In genomic region chr14:73055251-73055650, GRCh38 we compare ENCODE assay signal across 23 cellular contexts. TPM values are rescaled to one million over a fixed set of nuclear protein-coding genes. Genes with fewer than 3 reads are reported as not detected.
DNase-seq lines count a peak whose midpoint lies in the region; ATAC-seq and TF ChIP-seq lines count a peak whose summit lies in the region.
"Had no signal": no experiment of that assay in that cellular context is flagged by ENCODE, and none has a peak within 500 bp of the region (broad histone marks: within the 10 kb centered on the region; RNA-seq: fewer than 3 reads in every experiment).

No MANE protein-coding gene starts in this region.

- no peaks in the 10 kb centered on the region for H3K27me3 Mint-ChIP-seq in activated naive CD8-positive, alpha-beta T cell treated with anti-CD3 and anti-CD28 coated beads, Interleukin-2, amount 10 ng/mL, durations not matched to agents 7 days and 5 days
- no peaks in the 10 kb centered on the region for H3K27me3 Mint-ChIP-seq in activated naive CD8-positive, alpha-beta T cell treated with anti-CD3 and anti-CD28 coated beads for 36 hours
- no peaks in the 10 kb centered on the region for H3K27me3 Mint-ChIP-seq in CD4-positive, alpha-beta T cell
- no peaks in the 10 kb centered on the region for H3K27me3 Mint-ChIP-seq in neural crest cell (ENCODE audit: low read depth)
- H3K27me3 Mint-ChIP-seq: B cell; CD4-positive, alpha-beta memory T cell; CD8-positive, alpha-beta memory T cell had no signal

- ATAC-seq in activated naive CD8-positive, alpha-beta T cell treated with anti-CD3 and anti-CD28 coated beads, Interleukin-2, amount 10 ng/mL, durations not matched to agents 7 days and 5 days (ENCODE audit: low read depth), result no peak
- no peak for ATAC-seq in CD4-positive, alpha-beta T cell (ENCODE audit: poor library complexity)
- ATAC-seq in activated naive CD4-positive, alpha-beta T cell treated with anti-CD3 and anti-CD28 coated beads, Interleukin-2, amount 50 U/mL, for 72 hours, result no peak
- ATAC-seq: A549, GM12878 had no signal

- no peak for TF ChIP-seq CTCF in CD4-positive, alpha-beta T cell (IDR thresholded peaks at IDR 0.05)
- no peak for TF ChIP-seq CTCF in neural crest cell (conservative IDR thresholded peaks at IDR 0.05)

- H3K36me3 Mint-ChIP-seq in activated naive CD8-positive, alpha-beta T cell treated with anti-CD3 and anti-CD28 coated beads, Interleukin-2, amount 10 ng/mL, durations not matched to agents 7 days and 5 days, result peaks cover 4% of the 10 kb centered on the region
- peaks cover 11% of the 10 kb centered on the region for H3K36me3 Mint-ChIP-seq in activated naive CD8-positive, alpha-beta T cell treated with anti-CD3 and anti-CD28 coated beads for 36 hours
- H3K36me3 Mint-ChIP-seq in CD4-positive, alpha-beta T cell (ENCODE audit: low read depth), result peaks cover 8% of the 10 kb centered on the region
- no peaks in the 10 kb centered on the region for H3K36me3 Mint-ChIP-seq in neural crest cell (ENCODE audit: low read depth)
- peaks cover 0 to 4% of the 10 kb centered on the region in 2 donors for H3K36me3 Mint-ChIP-seq in activated naive CD4-positive, alpha-beta T cell treated with anti-CD3 and anti-CD28 coated beads, Interleukin-2, amount 50 U/mL, for 72 hours

- H3K9me3 Mint-ChIP-seq in activated naive CD8-positive, alpha-beta T cell treated with anti-CD3 and anti-CD28 coated beads, Interleukin-2, amount 10 ng/mL, durations not matched to agents 7 days and 5 days, result no peaks in the 10 kb centered on the region
- no peaks in the 10 kb centered on the region for H3K9me3 Mint-ChIP-seq in activated naive CD8-positive, alpha-beta T cell treated with anti-CD3 and anti-CD28 coated beads for 36 hours
- no peaks in the 10 kb centered on the region for H3K9me3 Mint-ChIP-seq in CD4-positive, alpha-beta T cell
- H3K9me3 Mint-ChIP-seq in neural crest cell, result no peaks in the 10 kb centered on the region
- H3K9me3 Mint-ChIP-seq in activated naive CD4-positive, alpha-beta T cell treated with anti-CD3 and anti-CD28 coated beads, Interleukin-2, amount 50 U/mL, for 72 hours, result no peaks in the 10 kb centered on the region
- H3K9me3 Mint-ChIP-seq: CD4-positive, alpha-beta memory T cell; CD8-positive, alpha-beta memory T cell had no signal

- H3K36me3 ChIP-seq in SJCRH30, result no peaks in the 10 kb centered on the region

- intact Hi-C loops in CD4-positive, alpha-beta T cell (cut with DNase I, micrococcal nuclease), result loop anchor here in 1 of 2 experiments (5.0 to 10.0 kb wide), 3 partner anchors 128 to 1030 kb away; partner anchors contain the start of genes ALDH6A1, DCAF4, LIN52 and NUMB

- H3K4me3 Mint-ChIP-seq in activated naive CD8-positive, alpha-beta T cell treated with anti-CD3 and anti-CD28 coated beads, Interleukin-2, amount 10 ng/mL, durations not matched to agents 7 days and 5 days, result no peak overlapping the region
- H3K4me3 Mint-ChIP-seq in activated naive CD8-positive, alpha-beta T cell treated with anti-CD3 and anti-CD28 coated beads for 36 hours, result no peak overlapping the region
- peak overlapping the region; percentile 36 for H3K4me3 Mint-ChIP-seq in CD4-positive, alpha-beta T cell
- peak overlapping the region; percentile 47 for H3K4me3 Mint-ChIP-seq in neural crest cell
- H3K4me3 Mint-ChIP-seq: B cell had no signal

- H3K4me3 ChIP-seq in SJCRH30, result no peak overlapping the region
- H3K4me3 ChIP-seq: A549; BLaER1 treated with 17β-estradiol and CSF1 and Interleukin-3, amounts not matched to agents 10 nM and 100 nM; GM12878 had no signal

- peak overlapping the region; percentile 16 for H3K27ac Mint-ChIP-seq in activated naive CD8-positive, alpha-beta T cell treated with anti-CD3 and anti-CD28 coated beads, Interleukin-2, amount 10 ng/mL, durations not matched to agents 7 days and 5 days
- no peak overlapping the region for H3K27ac Mint-ChIP-seq in activated naive CD8-positive, alpha-beta T cell treated with anti-CD3 and anti-CD28 coated beads for 36 hours
- H3K27ac Mint-ChIP-seq in CD4-positive, alpha-beta T cell, result no peak overlapping the region
- no peak overlapping the region for H3K27ac Mint-ChIP-seq in neural crest cell (ENCODE audit: unreplicated experiment)
- H3K27ac Mint-ChIP-seq in activated naive CD4-positive, alpha-beta T cell treated with anti-CD3 and anti-CD28 coated beads, Interleukin-2, amount 50 U/mL, for 72 hours, result no peak overlapping the region
- H3K27ac Mint-ChIP-seq: B cell had no signal

- no peaks in the 10 kb centered on the region for H3K27me3 ChIP-seq in CD4-positive, alpha-beta T cell (ENCODE audit: control insufficient read depth, insufficient read depth, low read length)
- no peaks in the 10 kb centered on the region for H3K27me3 ChIP-seq in SJCRH30
- H3K27me3 ChIP-seq: BLaER1 treated with 17β-estradiol and CSF1 and Interleukin-3, amounts not matched to agents 10 nM and 100 nM had no signal

- H3K9me3 ChIP-seq in CD4-positive, alpha-beta T cell (ENCODE audit: control insufficient read depth, low read length), result no peaks in the 10 kb centered on the region
- H3K9me3 ChIP-seq in SJCRH30 (replicated peaks), result no peaks in the 10 kb centered on the region
- H3K9me3 ChIP-seq: A549; BLaER1 treated with 17β-estradiol and CSF1 and Interleukin-3, amounts not matched to agents 10 nM and 100 nM had no signal

- POLR2A ChIA-PET in activated naive CD8-positive, alpha-beta T cell treated with anti-CD3 and anti-CD28 coated beads, Interleukin-2, amount 10 ng/mL, durations not matched to agents 7 days and 5 days (lab: Charles Lee), result no interaction called here
- POLR2A ChIA-PET in CD4-positive, alpha-beta T cell (lab: Charles Lee), result no interaction called here

- H3K4me1 ChIP-seq in SJCRH30, result peaks cover 17% of the 10 kb centered on the region

- no peak for DNase-seq in activated naive CD8-positive, alpha-beta T cell treated with anti-CD3 and anti-CD28 coated beads, Interleukin-2, amount 10 ng/mL, durations not matched to agents 7 days and 5 days
- no peak for DNase-seq in activated naive CD8-positive, alpha-beta T cell treated with anti-CD3 and anti-CD28 coated beads for 36 hours
- DNase-seq in CD4-positive, alpha-beta T cell, result no peak
- no peak for DNase-seq in SJCRH30
- no peak for DNase-seq in neural crest cell (ENCODE audit: low read depth, low spot score)
- no peak for DNase-seq in NCI-H510A (lab: John Stamatoyannopoulos, UW)
- no peak for DNase-seq in activated naive CD4-positive, alpha-beta T cell treated with anti-CD3 and anti-CD28 coated beads, Interleukin-2, amount 50 U/mL, for 72 hours (ENCODE audit: low spot score in 2 of 2)
- DNase-seq: AML-193; CD4-positive, alpha-beta memory T cell; CD8-positive, alpha-beta memory T cell; COR-L47; DMS153; DMS53; DMS79; DND-41; EL; GDM1 had no signal

- CTCF ChIA-PET in CD4-positive, alpha-beta T cell (lab: Charles Lee), result no interaction called here

- peaks cover 13% of the 10 kb centered on the region for H3K4me1 Mint-ChIP-seq in activated naive CD8-positive, alpha-beta T cell treated with anti-CD3 and anti-CD28 coated beads, Interleukin-2, amount 10 ng/mL, durations not matched to agents 7 days and 5 days
- H3K4me1 Mint-ChIP-seq in activated naive CD8-positive, alpha-beta T cell treated with anti-CD3 and anti-CD28 coated beads for 36 hours, result peaks cover 8% of the 10 kb centered on the region
- peaks cover 13% of the 10 kb centered on the region for H3K4me1 Mint-ChIP-seq in CD4-positive, alpha-beta T cell (ENCODE audit: low read depth)
- H3K4me1 Mint-ChIP-seq in neural crest cell, result peaks cover 10% of the 10 kb centered on the region

- H3K27ac ChIP-seq in CD4-positive, alpha-beta T cell (ENCODE audit: low read depth, low read length), result no peak overlapping the region
- peak overlapping the region; percentile 49 for H3K27ac ChIP-seq in SJCRH30
- H3K27ac ChIP-seq: 22Rv1; A549; BLaER1 treated with 17β-estradiol and CSF1 and Interleukin-3, amounts not matched to agents 10 nM and 100 nM; C4-2B had no signal

RNA-seq across cellular contexts. Expression of gene RBM25, which starts 3.1 kb away (rescaled TPM):
- total RNA-seq in activated naive CD8-positive, alpha-beta T cell treated with anti-CD3 and anti-CD28 coated beads, Interleukin-2, amount 10 ng/mL, durations not matched to agents 7 days and 5 days, result 100 to 1,000 TPM; 111 to 116 TPM
- total RNA-seq in activated naive CD8-positive, alpha-beta T cell treated with anti-CD3 and anti-CD28 coated beads for 36 hours, result 100 to 1,000 TPM; 102 to 108 TPM
- total RNA-seq in CD4-positive, alpha-beta T cell, result 100 to 1,000 TPM; 157 to 161 TPM
- 52.4 and 59.0 TPM in 2 replicates for total RNA-seq in SJCRH30 (2014; rRNA removed; shearing (Covaris generic))
- total RNA-seq in neural crest cell, result 117 and 119 TPM in 2 replicates
- 100 to 1,000 TPM in 1 of 2 donors, 10 to 100 TPM in 1; 86.4 to 100 TPM for total RNA-seq in activated naive CD4-positive, alpha-beta T cell treated with anti-CD3 and anti-CD28 coated beads, Interleukin-2, amount 50 U/mL, for 72 hours

RNA-seq across cellular contexts. Expression of gene ZFYVE1, which starts 28.3 kb away (rescaled TPM):
- 10 to 100 TPM; 15.2 to 15.5 TPM for total RNA-seq in activated naive CD8-positive, alpha-beta T cell treated with anti-CD3 and anti-CD28 coated beads, Interleukin-2, amount 10 ng/mL, durations not matched to agents 7 days and 5 days
- total RNA-seq in activated naive CD8-positive, alpha-beta T cell treated with anti-CD3 and anti-CD28 coated beads for 36 hours, result 1 to 10 TPM; 7.6 to 7.9 TPM
- 10 to 100 TPM in 1 of 2 experiments, 1 to 10 TPM in 1; 9.3 to 10.9 TPM for total RNA-seq in CD4-positive, alpha-beta T cell
- 6.2 and 7.8 TPM in 2 replicates for total RNA-seq in SJCRH30 (2014; rRNA removed; shearing (Covaris generic))
- 14.3 and 16.7 TPM in 2 replicates for total RNA-seq in neural crest cell
- 10 to 100 TPM; 13.9 to 23.1 TPM for total RNA-seq in activated naive CD4-positive, alpha-beta T cell treated with anti-CD3 and anti-CD28 coated beads, Interleukin-2, amount 50 U/mL, for 72 hours

Comparison
In these comparisons a context has a peak if more than half of its experiments do, and no peak if none do; other contexts are left out.
1. H3K4me3 Mint-ChIP-seq: peak in CD4-positive, alpha-beta T cell (single experiment) and neural crest cell (single experiment); none in activated naive CD8-positive, alpha-beta T cell treated with anti-CD3 and anti-CD28 coated beads, Interleukin-2, amount 10 ng/mL, durations not matched to agents 7 days and 5 days (single experiment) and activated naive CD8-positive, alpha-beta T cell treated with anti-CD3 and anti-CD28 coated beads for 36 hours (single experiment).